In the genomic region with DNA sequence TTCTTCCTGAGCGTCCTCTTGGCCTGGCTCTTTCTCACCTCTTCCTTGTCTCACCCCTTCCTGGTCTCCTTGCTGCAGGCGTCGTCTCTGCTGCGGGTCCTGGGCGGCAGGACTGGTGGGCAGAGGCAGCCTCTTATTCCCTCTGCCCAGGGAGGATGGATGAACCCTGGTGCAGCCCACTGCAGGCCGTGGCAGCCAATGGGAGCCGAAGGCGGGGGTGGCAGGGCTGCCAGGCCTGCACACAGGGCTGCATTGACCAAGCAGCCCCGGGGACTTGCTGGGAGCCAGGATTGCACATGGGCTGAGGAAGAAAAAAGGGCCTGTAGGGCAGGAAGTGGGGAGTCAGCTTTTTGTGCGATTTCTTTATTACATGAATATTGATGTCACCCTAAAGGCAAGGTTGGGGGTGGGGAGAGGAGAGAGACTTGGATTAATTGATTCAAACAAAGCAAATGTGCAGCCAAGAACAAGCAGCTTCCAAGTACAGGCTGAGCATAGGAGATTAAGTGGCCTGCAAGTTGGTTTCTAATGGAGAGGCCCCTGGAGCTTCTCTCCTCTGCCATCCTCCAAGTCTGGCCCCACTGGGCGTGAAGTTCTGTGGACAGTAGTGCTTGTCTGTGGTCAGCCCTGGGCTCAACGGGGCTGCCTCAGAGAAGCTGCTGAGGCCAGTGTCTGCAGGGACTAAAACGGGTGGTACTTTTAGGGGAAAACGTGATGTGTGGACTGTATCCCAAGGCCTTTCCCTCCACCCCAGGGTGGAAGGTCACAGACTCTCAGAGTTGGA, we compare ENCODE assay signal across 11 cellular contexts. TPM values are rescaled to one million over a fixed set of nuclear protein-coding genes. Genes with fewer than 3 reads are reported as not detected.
A peak's percentile ranks its signal among the peaks of the same experiment; 100 is the strongest.
DNase-seq lines count a peak whose midpoint lies in the region; ATAC-seq, FAIRE-seq and TF ChIP-seq lines count a peak whose summit lies in the region.
"Had no signal": no experiment of that assay in that cellular context is flagged by ENCODE, and none has a peak within 500 bp of the region (broad histone marks: within the 10 kb centered on the region; RNA-seq: fewer than 3 reads in every experiment).

A gene (minus strand): TSS at position 108 of the 784 bp plus-strand sequence. CDS start 2,667 bp downstream, outside the sequence.

- no peaks in the 10 kb centered on the region for H3K9me3 Mint-ChIP-seq in activated CD4-positive, alpha-beta T cell treated with anti-CD3 and anti-CD28 coated beads for 36 hours (ENCODE audit: low read depth)

- H3K27ac ChIP-seq in adipose tissue (ENCODE audit: low read depth, low read length): no peak within 1 kb of the TSS
- H3K27ac ChIP-seq in HepG2 (ENCODE audit: extremely low read length, insufficient read depth, low read length): no peak within 1 kb of the TSS
- H3K27ac ChIP-seq in substantia nigra (ENCODE audit: low read depth, low read length, poor library complexity, severe bottlenecking): peak within 1 kb of the TSS; percentile 98

- no TSS peak for BruUV-seq in HepG2 (replicated peaks; lab: Mats Ljungman, UMichigan)

- no peak for DNase-seq in activated CD4-positive, alpha-beta T cell treated with anti-CD3 and anti-CD28 coated beads for 36 hours
- DNase-seq in activated CD4-positive, alpha-beta T cell treated with anti-CD3 and anti-CD28 coated beads, Interleukin-2, amount 50 U/mL, for 4 hours: no peak
- DNase-seq in HepG2 (ENCODE audit: low spot score) (no peak), substantia nigra (lab: John Stamatoyannopoulos, UW) (peak in 47 of 49 donors; percentile 63 to 97 (median 90)), GM20000 (ENCODE audit: low spot score) (no peak)

- intact Hi-C loops in activated CD4-positive, alpha-beta T cell treated with anti-CD3 and anti-CD28 coated beads for 36 hours (cut with DNase I, micrococcal nuclease): no loop called here
- intact Hi-C loops in HepG2 (cut with micrococcal nuclease; ENCODE audit: unreplicated experiment): no loop called here

- peaks cover 35% of the 10 kb centered on the region for H3K4me1 ChIP-seq in HepG2 (ENCODE audit: insufficient read depth, low read length)

- peak within 1 kb of the TSS; percentile 64 for H3K27ac Mint-ChIP-seq in activated CD4-positive, alpha-beta T cell treated with anti-CD3 and anti-CD28 coated beads for 36 hours

- H3K4me3 Mint-ChIP-seq in activated CD4-positive, alpha-beta T cell treated with anti-CD3 and anti-CD28 coated beads for 36 hours: no peak within 1 kb of the TSS

- no peaks in the 10 kb centered on the region for H4K20me1 ChIP-seq in HepG2 (ENCODE audit: insufficient read depth, low read length)

- no peak within 1 kb of the TSS for H2AFZ ChIP-seq in HepG2 (ENCODE audit: low read length)

- no peaks in the 10 kb centered on the region for H3K36me3 Mint-ChIP-seq in activated CD4-positive, alpha-beta T cell treated with anti-CD3 and anti-CD28 coated beads for 36 hours (ENCODE audit: low read depth)

- H3K4me1 Mint-ChIP-seq in activated CD4-positive, alpha-beta T cell treated with anti-CD3 and anti-CD28 coated beads for 36 hours: peaks cover 31% of the 10 kb centered on the region

- CTCF ChIA-PET in activated CD4-positive, alpha-beta T cell treated with anti-CD3 and anti-CD28 coated beads for 36 hours (lab: Charles Lee): interaction anchor here (0.6 kb wide), 1 partner anchor 85 kb away, joined by 4 read pairs; no protein-coding TSS in a partner anchor
- CTCF ChIA-PET in HepG2 (lab: Yijun Ruan, JAX; ENCODE audit: low intra/inter-chr PET ratio, low total read pairs): no interaction called here

- no peaks in the 10 kb centered on the region for H3K79me2 ChIP-seq in HepG2 (ENCODE audit: insufficient read depth, low read length)

- H3K36me3 ChIP-seq in HepG2 (replicated peaks in 1 of 2; ENCODE audit: control insufficient read depth in 1 of 2, insufficient read depth in 2 of 2, low read length in 2 of 2): no peaks in the 10 kb centered on the region

- 54 to 58% (median 55%) methylated on average over 14 of the region's 14 CpGs for WGBS in adipose tissue, 3 donors
- 62% methylated on average over 9 of the region's 14 CpGs for WGBS in HepG2 (ENCODE audit: low lambda C conversion rate)

- POLR2A ChIA-PET in activated CD4-positive, alpha-beta T cell treated with anti-CD3 and anti-CD28 coated beads for 36 hours (lab: Charles Lee): interaction anchor here (0.5 kb wide), 1 partner anchor 304 kb away, joined by 4 read pairs; no protein-coding TSS in a partner anchor
- POLR2A ChIA-PET in HepG2 (lab: Yijun Ruan, JAX): interaction anchor here (0.9 kb wide), 1 partner anchor 30 kb away, joined by 3 read pairs; a partner anchor contains a TSS

- TF ChIP-seq POLR2A in HepG2 (IDR thresholded peaks at IDR 0.05; ENCODE audit: insufficient read depth in 1 of 2, low read depth in 2 of 2, low read length in 2 of 2): no peak

- TF ChIP-seq CTCF in HepG2 (CRISPR knock-in tag; IDR thresholded peaks at IDR 0.05): no peak
- no peak for TF ChIP-seq CTCF in GM20000 (IDR thresholded peaks at IDR 0.05; ENCODE audit: extremely low read depth, missing control alignments)

- peaks cover 0 to 33% of the 10 kb centered on the region in 2 experiments; a peak in 3 of 5 replicates for H3K27me3 ChIP-seq in HepG2 (ENCODE audit: control insufficient read depth in 1 of 2, insufficient read depth in 2 of 2, low read length in 2 of 2)

- no peaks in the 10 kb centered on the region for H3K9me3 ChIP-seq in HepG2 (ENCODE audit: low read length)

- H3K4me2 ChIP-seq in HepG2 (ENCODE audit: low read depth, low read length): no peak within 1 kb of the TSS

- H3K4me3 ChIP-seq in HepG2 (replicated peaks in 1 of 3; ENCODE audit: insufficient read depth in 1 of 3, low read depth in 2 of 3, low read length in 3 of 3): no peak within 1 kb of the TSS

- peak; percentile 18 for ATAC-seq in activated CD4-positive, alpha-beta T cell treated with anti-CD3 and anti-CD28 coated beads for 36 hours
- ATAC-seq in HepG2 (peak; percentile 34; the same call in 1 of the 3 replicates), GM21423 (IDR thresholded peaks at IDR 0.05; ENCODE audit: unreplicated experiment) (no peak), HG03025 (IDR thresholded peaks at IDR 0.05; ENCODE audit: low FRiP score, unreplicated experiment) (no peak)

- no peak for TF ChIP-seq RAD21 in HepG2 (CRISPR knock-in tag; IDR thresholded peaks at IDR 0.05)

- no peaks in the 10 kb centered on the region for H3K27me3 Mint-ChIP-seq in activated CD4-positive, alpha-beta T cell treated with anti-CD3 and anti-CD28 coated beads for 36 hours

- no peak for FAIRE-seq in HepG2 (lab: Jason Lieb, UNC)

- TF ChIP-seq EP300 in HepG2 (IDR thresholded peaks at IDR 0.05; ENCODE audit: low read depth in 2 of 2, low read length in 2 of 2) (no peak), HepG2 (CRISPR knock-in tag; IDR thresholded peaks at IDR 0.05; ENCODE audit: borderline replicate concordance) (no peak)

- in situ Hi-C loops in HepG2 (cut with HindIII; ENCODE audit: extremely low pct_ligation_motif_present, low pct_unique_long_range_greater_than_20kb): no loop called here

- no peak within 1 kb of the TSS for H3K9ac ChIP-seq in HepG2 (ENCODE audit: insufficient read depth, low read depth, low read length)

TF ChIP-seq in HepG2, 621 proteins besides CTCF, POLR2A, EP300 and RAD21 (continues in another document):
- no peak for TF ChIP-seq TOE1 (CRISPR knock-in tag; IDR thresholded peaks at IDR 0.05)

RNA-seq across cellular contexts. Expression of the gene that starts here (rescaled TPM):
- total RNA-seq in activated CD4-positive, alpha-beta T cell treated with anti-CD3 and anti-CD28 coated beads for 36 hours: not detected
- 100 to 1,000 TPM in 1 of 3 donors, 10 to 100 TPM in 1, 1 to 10 TPM in 1; 6.3 to 271 (median 83.2) TPM for polyA plus RNA-seq in adipose tissue
- total RNA-seq in HepG2 (2016; rRNA removed; fragmentation: Illumina TruSeq; extraction: Trizol): not detected in 2 replicates
- 0.26 TPM in 1 of 2 replicates, not detected in the other for total RNA-seq in HepG2 (2016; cell fraction: cytosol; rRNA removed; fragmentation: Illumina TruSeq; extraction: Trizol; ENCODE audit: low read depth)
- total RNA-seq in HepG2 (2016; cell fraction: insoluble cytoplasmic fraction; rRNA removed; fragmentation: Illumina TruSeq; extraction: Trizol): not detected in 2 replicates
- total RNA-seq in HepG2 (2016; cell fraction: membrane; rRNA removed; fragmentation: Illumina TruSeq; extraction: Trizol): not detected in 2 replicates
- total RNA-seq in HepG2 (2016; cell fraction: nucleus; rRNA removed; fragmentation: Illumina TruSeq; extraction: Trizol): not detected in 2 replicates
- polyA plus RNA-seq in HepG2 (2011; rRNA removed): not detected in 2 replicates
- polyA plus RNA-seq in HepG2 (2011; cell fraction: cytosol; rRNA removed): not detected in 2 replicates
- not detected in 2 replicates for polyA plus RNA-seq in HepG2 (2011; cell fraction: nucleus; rRNA removed)
- polyA plus RNA-seq in HepG2 (2012): not detected in 2 replicates
- not detected in 2 replicates for polyA plus RNA-seq in HepG2 (2016; cell fraction: cytosol; fragmentation: Illumina TruSeq; extraction: Trizol; ENCODE audit: low read depth)
- polyA plus RNA-seq in HepG2 (2016; cell fraction: insoluble cytoplasmic fraction; fragmentation: Illumina TruSeq; extraction: Trizol; ENCODE audit: low read depth): not detected in 2 replicates
- not detected in 2 replicates for polyA plus RNA-seq in HepG2 (2016; cell fraction: membrane; fragmentation: Illumina TruSeq; extraction: Trizol; ENCODE audit: low read depth)
- polyA plus RNA-seq in HepG2 (2016; cell fraction: nucleus; fragmentation: Illumina TruSeq; extraction: Trizol; ENCODE audit: insufficient read depth, low read depth): not detected in 2 replicates
- not detected in 2 replicates for polyA minus RNA-seq in HepG2 (2011; rRNA and poly(A)+ RNA removed; ENCODE audit: low replicate concordance)
- polyA minus RNA-seq in HepG2 (2011; cell fraction: cytosol; rRNA and poly(A)+ RNA removed): not detected in 2 replicates
- polyA minus RNA-seq in HepG2 (2011; cell fraction: nucleus; rRNA and poly(A)+ RNA removed): 0.90 TPM in 1 of 2 replicates, not detected in the other
- total RNA-seq: kidney epithelial cell, NCI-H460 had no signal
- polyA plus RNA-seq: BJ had no signal

Comparison
In these comparisons a context has a peak if more than half of its experiments do, and no peak if none do; other contexts are left out.
1. RNA of the gene that starts here (polyA plus RNA-seq): 6.3 to 271 TPM in adipose tissue; not detected in HepG2; every median in the first group is over 4 times any median in the second.
2. Peak in ATAC-seq in activated CD4-positive, alpha-beta T cell treated with anti-CD3 and anti-CD28 coated beads for 36 hours; RNA of the gene not detected or under 1 TPM.
3. Peak in ATAC-seq in HepG2; RNA of the gene not detected or under 1 TPM.
4. DNase-seq: peak in substantia nigra (47 of 49); none in activated CD4-positive, alpha-beta T cell treated with anti-CD3 and anti-CD28 coated beads for 36 hours (single experiment), activated CD4-positive, alpha-beta T cell treated with anti-CD3 and anti-CD28 coated beads, Interleukin-2, amount 50 U/mL, for 4 hours (0 of 2), HepG2 (single experiment) and GM20000 (single experiment).